ENCODE assay signal across 27 cellular contexts in genomic region chr14:64773046-64773445, GRCh38.
"Had no signal": no experiment of that assay in that cellular context is flagged by ENCODE, and none has a peak within 500 bp of the region (broad histone marks: within the 10 kb centered on the region; RNA-seq: fewer than 3 reads in every experiment).

No MANE protein-coding gene starts in this region.

- DNase-seq: activated B cell treated with CpG ODN at 0.5 μM for 24 hours; activated CD4-positive, alpha-beta memory T cell treated with anti-CD3 and anti-CD28 coated beads, Interleukin-2, amount 10 ng/mL, durations not matched to agents 7 days and 5 days; activated CD4-positive, alpha-beta T cell treated with anti-CD3 and anti-CD28 coated beads for 4 hours; activated CD4-positive, alpha-beta T cell treated with anti-CD3 and anti-CD28 coated beads, Interleukin-2, amount 50 U/mL, for 1 hour; activated CD4-positive, CD25-positive, alpha-beta regulatory T cell treated with anti-CD3 and anti-CD28 coated beads, Interleukin-2, amount 50 U/mL, for 72 hours; activated CD8-positive, alpha-beta memory T cell treated with anti-CD3 and anti-CD28 coated beads for 24 hours; activated CD8-positive, alpha-beta memory T cell treated with anti-CD3 and anti-CD28 coated beads, Interleukin-2, amount 10 ng/mL, durations not matched to agents 7 days and 5 days; activated CD8-positive, alpha-beta memory T cell treated with anti-CD3 and anti-CD28 coated beads, Interleukin-2, amount 50 U/mL, for 48 hours; activated effector memory CD4-positive, alpha-beta T cell treated with Interleukin-2 at 50 U/mL for 16 hours; activated naive CD4-positive, alpha-beta T cell treated with anti-CD3 and anti-CD28 coated beads, Interleukin-2, amount 10 ng/mL, durations not matched to agents 7 days and 5 days; activated naive CD8-positive, alpha-beta T cell treated with anti-CD3 and anti-CD28 coated beads, Interleukin-2, amount 50 U/mL, for 24 hours; activated T-cell treated with anti-CD3 and anti-CD28 coated beads, Interleukin-2, amount 50 U/mL, for 48 hours; anterior cingulate cortex; Karpas-422; NCI-H1092; NCI-H1436 treated with DMSO at 0.1 percent for 48 hours; NCI-H1694 treated with DMSO at 0.1 percent for 48 hours; NCI-H2029; NCI-H345; NCI-H524 treated with DMSO at 0.1 percent for 48 hours; RPMI8226; SW 1271; T-helper 1 cell; T-helper 2 cell; T-helper 9 cell had no signal

- H3K27ac ChIP-seq: VCaP had no signal

- ATAC-seq: activated CD8-positive, alpha-beta memory T cell treated with anti-CD3 and anti-CD28 coated beads, Interleukin-2, amount 10 ng/mL, durations not matched to agents 7 days and 5 days; activated naive CD8-positive, alpha-beta T cell treated with anti-CD3 and anti-CD28 coated beads, Interleukin-2, amount 50 U/mL, for 24 hours; Panc1 had no signal
